ENCODE assay signal across 12 cellular contexts in genomic region chr4:148693913-148694649, GRCh38.
DNase-seq lines count a peak whose midpoint lies in the region; ATAC-seq lines count a peak whose summit lies in the region.
"Had no signal": no experiment of that assay in that cellular context is flagged by ENCODE, and none has a peak within 500 bp of the region (broad histone marks: within the 10 kb centered on the region; RNA-seq: fewer than 3 reads in every experiment).

No MANE protein-coding gene starts in this region.

- ATAC-seq in left lobe of liver, result peak; percentile 77
- no peak for ATAC-seq in HG03439 (IDR thresholded peaks at IDR 0.05; ENCODE audit: unreplicated experiment)
- ATAC-seq: A549 had no signal

- DNase-seq in NCI-H82 (lab: John Stamatoyannopoulos, UW), result peak; percentile 4
- DNase-seq in NCI-H82 treated with DMSO at 0.1 percent for 48 hours (lab: John Stamatoyannopoulos, UW; ENCODE audit: unreplicated experiment), result no peak
- peak; percentile 51 for DNase-seq in left lobe of liver (ENCODE audit: low spot score)
- peak; percentile 9 for DNase-seq in myocyte (ENCODE audit: low read depth)
- no peak for DNase-seq in T-helper 9 cell
- no peak for DNase-seq in activated CD8-positive, alpha-beta memory T cell treated with anti-CD3 and anti-CD28 coated beads for 24 hours
- DNase-seq: AML-193; Caco-2; CD4-positive, alpha-beta T cell; GM23248 had no signal

Comparison
In these comparisons a context has a peak if more than half of its experiments do, and no peak if none do; other contexts are left out.
1. DNase-seq: peak in NCI-H82 (single experiment), left lobe of liver (single experiment) and myocyte (single experiment); none in NCI-H82 treated with DMSO at 0.1 percent for 48 hours (single experiment), T-helper 9 cell (single experiment) and activated CD8-positive, alpha-beta memory T cell treated with anti-CD3 and anti-CD28 coated beads for 24 hours (single experiment).